In the genomic region with DNA sequence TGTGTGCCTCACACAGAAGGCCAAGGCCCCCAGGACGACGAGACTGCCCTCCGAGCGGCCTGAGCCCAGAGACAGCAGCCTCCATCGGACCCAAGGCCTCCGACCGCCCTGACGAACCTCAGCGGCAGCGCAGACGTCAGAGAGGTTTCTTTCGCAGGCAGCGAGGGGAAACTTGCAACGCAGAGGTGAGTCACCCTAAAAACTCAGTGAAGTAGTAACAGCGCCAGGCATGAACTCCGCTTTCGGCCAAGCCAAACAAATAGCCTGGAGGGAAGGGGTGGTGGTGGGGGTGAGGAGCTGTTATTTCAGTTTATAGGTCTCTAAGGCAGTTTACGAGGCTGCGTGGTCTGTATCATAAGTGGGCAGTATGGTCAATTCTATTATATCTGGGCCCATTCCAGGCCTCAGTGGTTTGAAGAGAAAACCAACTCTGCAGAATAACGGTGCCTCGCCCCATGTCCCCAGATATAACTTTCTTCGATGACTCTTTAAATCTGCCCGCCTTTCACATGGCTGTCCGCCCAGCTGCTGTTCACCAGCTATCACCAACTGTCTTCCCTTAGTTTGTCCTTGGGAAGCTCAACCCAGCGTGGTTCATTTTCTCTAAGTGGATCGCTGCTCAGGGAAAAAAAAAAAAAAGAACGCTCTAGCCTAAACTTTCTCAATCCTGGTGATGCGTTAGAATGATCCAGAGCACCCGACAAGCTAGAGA, we compare ENCODE assay signal across 23 cellular contexts. TPM values are rescaled to one million over a fixed set of nuclear protein-coding genes. Genes with fewer than 3 reads are reported as not detected.
DNase-seq lines count a peak whose midpoint lies in the region; ATAC-seq, FAIRE-seq and TF ChIP-seq lines count a peak whose summit lies in the region.
"Had no signal": no experiment of that assay in that cellular context is flagged by ENCODE, and none has a peak within 500 bp of the region (broad histone marks: within the 10 kb centered on the region; RNA-seq: fewer than 3 reads in every experiment).

No MANE protein-coding gene starts in this region.

- peaks cover 3% of the 10 kb centered on the region for H3K4me1 Mint-ChIP-seq in astrocyte (ENCODE audit: low read depth, unreplicated experiment)
- H3K4me1 Mint-ChIP-seq: activated CD4-positive, alpha-beta T cell treated with anti-CD3 and anti-CD28 coated beads, Interleukin-2, amount 10 ng/mL, durations not matched to agents 24 days and 14 days; nephron; stimulated activated effector memory CD8-positive, alpha-beta T cell treated with anti-CD3 and anti-CD28 coated beads, Interleukin-12 subunit alpha, Interleukin-12 subunit beta, amount 100 ng/mL, for 72 hours had no signal

- no peak overlapping the region for H3K9ac ChIP-seq in astrocyte (ENCODE audit: low read length)
- H3K9ac ChIP-seq: GM23248 had no signal

- no peaks in the 10 kb centered on the region for H3K36me3 Mint-ChIP-seq in astrocyte (ENCODE audit: low read depth, unreplicated experiment)
- H3K36me3 Mint-ChIP-seq: CD8-positive, alpha-beta T cell; stimulated activated effector memory CD8-positive, alpha-beta T cell treated with anti-CD3 and anti-CD28 coated beads, Interleukin-12 subunit alpha, Interleukin-12 subunit beta, amount 100 ng/mL, for 72 hours had no signal

- FAIRE-seq in astrocyte (lab: Jason Lieb, UNC) = no peak
- FAIRE-seq: GM12891 had no signal

- H3K4me3 ChIP-seq in astrocyte (ENCODE audit: insufficient read depth, low read depth, low read length) (no peak overlapping the region), urinary bladder (ENCODE audit: low read depth, low read length) (no peak overlapping the region)
- H3K4me3 ChIP-seq: gastroesophageal sphincter, GM23248, testis had no signal

- H3K4me2 ChIP-seq in astrocyte (ENCODE audit: low read length) = peak overlapping the region; percentile 19

- ATAC-seq in left colon = no peak
- ATAC-seq: CD8-positive, alpha-beta T cell; gastroesophageal sphincter; left cardiac atrium; Right ventricle myocardium inferior; stimulated activated effector memory CD8-positive, alpha-beta T cell treated with anti-CD3 and anti-CD28 coated beads, Interleukin-12 subunit alpha, Interleukin-12 subunit beta, amount 100 ng/mL, for 72 hours had no signal

- TF ChIP-seq CTCF in astrocyte (IDR thresholded peaks at IDR 0.05; ENCODE audit: insufficient read depth, low read depth, low read length) = no peak

- H3K36me3 ChIP-seq in astrocyte (ENCODE audit: insufficient read depth, low read length) = no peaks in the 10 kb centered on the region
- H3K36me3 ChIP-seq in urinary bladder (ENCODE audit: insufficient read depth) = no peaks in the 10 kb centered on the region
- H3K36me3 ChIP-seq: gastroesophageal sphincter had no signal

- H4K20me1 ChIP-seq in astrocyte (ENCODE audit: insufficient read depth, low read length) = no peaks in the 10 kb centered on the region

- H3K27ac ChIP-seq in astrocyte (ENCODE audit: low read depth, low read length) (no peak overlapping the region), urinary bladder (ENCODE audit: low read depth) (peak overlapping the region; percentile 78)
- H3K27ac ChIP-seq: gastroesophageal sphincter, GM23248, testis had no signal

- peaks cover 2% of the 10 kb centered on the region for H3K27me3 ChIP-seq in astrocyte (ENCODE audit: insufficient read depth, low read length)
- H3K27me3 ChIP-seq: gastroesophageal sphincter, testis had no signal

- WGBS in urinary bladder = 32% methylated on average over 29 of the region's 29 CpGs

- DNase-seq in HT1080 (ENCODE audit: low read depth) = peak; percentile 74
- peak; percentile 94 for DNase-seq in astrocyte (ENCODE audit: low read depth)
- DNase-seq in left colon = peak; percentile 17 to 60
- DNase-seq in activated CD4-positive, alpha-beta T cell treated with anti-CD3 and anti-CD28 coated beads, Interleukin-2, amount 50 U/mL, for 1 hour = no peak
- DNase-seq in NAMALWA (ENCODE audit: low spot score) = no peak
- DNase-seq in stimulated activated CD4-positive, alpha-beta T cell treated with anti-CD3 and anti-CD28 coated beads, Interleukin-2, amount 100 ng/mL, for 48 hours = no peak
- DNase-seq: activated CD4-positive, alpha-beta T cell treated with anti-CD3 and anti-CD28 coated beads, Interleukin-2, amount 10 ng/mL, durations not matched to agents 24 days and 14 days; CD8-positive, alpha-beta T cell; DMS53; GM23248; left cardiac atrium; mesendoderm; NCI-H1417; NCI-H69; SW 1271; testis had no signal

- H3K4me3 Mint-ChIP-seq in astrocyte (ENCODE audit: unreplicated experiment) = no peak overlapping the region
- H3K4me3 Mint-ChIP-seq: activated CD4-positive, alpha-beta T cell treated with anti-CD3 and anti-CD28 coated beads, Interleukin-2, amount 10 ng/mL, durations not matched to agents 24 days and 14 days; CD8-positive, alpha-beta T cell; nephron; stimulated activated effector memory CD8-positive, alpha-beta T cell treated with anti-CD3 and anti-CD28 coated beads, Interleukin-12 subunit alpha, Interleukin-12 subunit beta, amount 100 ng/mL, for 72 hours had no signal

- H3K9me3 ChIP-seq in astrocyte (ENCODE audit: insufficient read depth, low read depth, low read length) = peaks cover 6% of the 10 kb centered on the region
- H3K9me3 ChIP-seq: gastroesophageal sphincter, testis had no signal

- H2AFZ ChIP-seq in astrocyte (ENCODE audit: low read depth, low read length) = no peak overlapping the region
- H2AFZ ChIP-seq: GM23248 had no signal

- intact Hi-C loops in left colon (cut with DNase I, micrococcal nuclease) = no loop called here

- H3K27ac Mint-ChIP-seq in astrocyte (ENCODE audit: unreplicated experiment) = no peak overlapping the region
- H3K27ac Mint-ChIP-seq: activated CD4-positive, alpha-beta T cell treated with anti-CD3 and anti-CD28 coated beads, Interleukin-2, amount 10 ng/mL, durations not matched to agents 24 days and 14 days; CD8-positive, alpha-beta T cell; nephron; stimulated activated effector memory CD8-positive, alpha-beta T cell treated with anti-CD3 and anti-CD28 coated beads, Interleukin-12 subunit alpha, Interleukin-12 subunit beta, amount 100 ng/mL, for 72 hours had no signal

- H3K9me3 Mint-ChIP-seq in astrocyte (ENCODE audit: unreplicated experiment) = peaks cover under 1% of the 10 kb centered on the region

- peaks cover 49% of the 10 kb centered on the region for H3K27me3 Mint-ChIP-seq in astrocyte (ENCODE audit: low read depth, unreplicated experiment)
- H3K27me3 Mint-ChIP-seq: activated CD4-positive, alpha-beta T cell treated with anti-CD3 and anti-CD28 coated beads, Interleukin-2, amount 10 ng/mL, durations not matched to agents 24 days and 14 days had no signal

- H3K79me2 ChIP-seq in astrocyte (ENCODE audit: insufficient read depth, low read length) = no peaks in the 10 kb centered on the region

- peaks cover 6% of the 10 kb centered on the region for H3K4me1 ChIP-seq in astrocyte (ENCODE audit: insufficient read depth, low read length)
- no peaks in the 10 kb centered on the region for H3K4me1 ChIP-seq in urinary bladder (ENCODE audit: insufficient read depth)
- H3K4me1 ChIP-seq: testis had no signal

RNA-seq across cellular contexts. Expression of gene FOXF1, which starts 43.5 kb away (rescaled TPM):
- 0.10 TPM in 1 of 2 replicates, not detected in the other for total RNA-seq in HT1080 (2014; rRNA removed; shearing (Covaris generic))
- 0.02 TPM in 1 of 2 replicates, not detected in the other for polyA plus RNA-seq in HT1080 (2015; cell fraction: cytosol; rRNA removed)
- polyA plus RNA-seq in HT1080 (2015; cell fraction: nucleus; rRNA removed) = 0.08 TPM in 1 of 2 replicates, not detected in the other
- total RNA-seq in astrocyte = 0.07 TPM in 1 of 2 replicates, not detected in the other
- total RNA-seq in left colon = 10 to 100 TPM in 1 of 2 donors, 1 to 10 TPM in 1; 4.9 to 13.7 TPM
- total RNA-seq in urinary bladder = 28.9 TPM
- polyA plus RNA-seq in urinary bladder = 83.3 TPM
- total RNA-seq: activated CD4-positive, alpha-beta T cell treated with anti-CD3 and anti-CD28 coated beads, Interleukin-2, amount 10 ng/mL, durations not matched to agents 24 days and 14 days; CD8-positive, alpha-beta T cell; LHCN-M2 had no signal

Comparison
In these comparisons a context has a peak if more than half of its experiments do, and no peak if none do; other contexts are left out.
1. DNase-seq: peak in HT1080 (single experiment), astrocyte (single experiment) and left colon (2 of 2); none in activated CD4-positive, alpha-beta T cell treated with anti-CD3 and anti-CD28 coated beads, Interleukin-2, amount 50 U/mL, for 1 hour (single experiment), NAMALWA (single experiment) and stimulated activated CD4-positive, alpha-beta T cell treated with anti-CD3 and anti-CD28 coated beads, Interleukin-2, amount 100 ng/mL, for 48 hours (0 of 2).